ENCODE assay signal across 19 cellular contexts in the genomic region with DNA sequence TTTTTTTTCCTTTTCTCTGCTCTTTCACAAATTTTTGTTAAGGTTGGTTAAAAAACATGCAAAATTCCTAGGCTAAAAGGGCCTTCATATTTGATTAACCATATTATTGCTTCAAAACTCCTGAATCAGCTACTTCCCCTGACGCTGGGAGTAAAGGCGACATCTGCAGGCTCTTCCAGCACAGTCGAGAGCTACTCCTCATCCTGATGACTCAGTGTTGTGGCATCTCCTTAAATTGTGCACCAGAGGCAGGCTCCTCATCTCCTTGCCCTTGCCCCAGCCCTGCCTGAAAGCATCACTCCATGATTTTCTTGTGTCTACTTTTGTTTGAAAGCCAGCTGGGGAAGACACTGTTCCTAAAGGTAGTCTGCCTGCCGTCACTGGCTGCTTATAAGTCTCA. TPM values are rescaled to one million over a fixed set of nuclear protein-coding genes. Genes with fewer than 3 reads are reported as not detected.
"Had no signal": no experiment of that assay in that cellular context is flagged by ENCODE, and none has a peak within 500 bp of the region (broad histone marks: within the 10 kb centered on the region; RNA-seq: fewer than 3 reads in every experiment).

No MANE protein-coding gene starts in this region.

- H3K4me3 ChIP-seq: mucosa of descending colon, stomach had no signal

- DNase-seq: activated CD4-positive, alpha-beta T cell treated with anti-CD3 and anti-CD28 coated beads, Interleukin-2, amount 50 U/mL, for 48 hours; activated CD4-positive, CD25-positive, alpha-beta regulatory T cell treated with anti-CD3 and anti-CD28 coated beads, Interleukin-2, amount 50 U/mL, for 72 hours; activated gamma-delta T cell treated with Interleukin-2 at 50 U/mL for 16 hours; activated naive CD8-positive, alpha-beta T cell treated with anti-CD3 and anti-CD28 coated beads for 36 hours; activated T-cell treated with anti-CD3 and anti-CD28 coated beads, Interleukin-2, amount 50 U/mL, for 48 hours; brain microvascular endothelial cell; cerebellar nuclear complex; effector memory CD8-positive, alpha-beta T cell; hippocampal formation; immature natural killer cell; left colon; mucosa of descending colon; naive thymus-derived CD8-positive, alpha-beta T cell; posterior cingulate gyrus; stomach had no signal

- H3K36me3 ChIP-seq: brain microvascular endothelial cell, stomach had no signal

- H3K27me3 ChIP-seq: brain microvascular endothelial cell had no signal

- H3K4me1 ChIP-seq: stomach had no signal

- H3K9me3 ChIP-seq: mucosa of descending colon had no signal

- H3K27ac ChIP-seq: brain microvascular endothelial cell, stomach had no signal

- ATAC-seq: effector memory CD8-positive, alpha-beta T cell; left colon; mucosa of descending colon; naive thymus-derived CD8-positive, alpha-beta T cell had no signal

RNA-seq across cellular contexts. Expression of a gene that starts 24.5 kb away (rescaled TPM):
- total RNA-seq: activated naive CD8-positive, alpha-beta T cell treated with anti-CD3 and anti-CD28 coated beads for 36 hours; glomerular endothelial cell; lung microvascular endothelial cell; naive thymus-derived CD8-positive, alpha-beta T cell; skeletal muscle tissue; stomach had no signal
- polyA plus RNA-seq: esophagus; immature natural killer cell; naive thymus-derived CD8-positive, alpha-beta T cell; stomach had no signal
